8 cellular contexts compared by ENCODE assay signal in genomic region chr11:123429851-123430735, GRCh38. TPM values are rescaled to one million over a fixed set of nuclear protein-coding genes. Genes with fewer than 3 reads are reported as not detected.
DNase-seq lines count a peak whose midpoint lies in the region; ATAC-seq and TF ChIP-seq lines count a peak whose summit lies in the region.

Gene GRAMD1B, plus strand, starts transcription at chr11:123430269. Its CDS starts 524 bp downstream, at chr11:123430793.

- peak; percentile 31 for ATAC-seq in lung (ENCODE audit: insufficient read depth, low FRiP score)

- peak within 1 kb of the TSS; percentile 45 to 57 for H3K27ac ChIP-seq in lung (ENCODE audit: low read depth in 1 of 2, low read length in 1 of 2)

- H3K4me1 ChIP-seq in lung (ENCODE audit: control insufficient read depth in 2 of 2, insufficient read depth in 2 of 2, low read length in 2 of 2), result peaks cover 0 to 3% of the 10 kb centered on the region in 2 donors

- H3K9me3 ChIP-seq in lung (ENCODE audit: control insufficient read depth in 2 of 2, insufficient read depth in 1 of 2, low read length in 1 of 2), result peaks cover 0 to 2% of the 10 kb centered on the region in 2 donors

- TF ChIP-seq CTCF in lung (IDR thresholded peaks at IDR 0.05; ENCODE audit: control extremely low read depth, extremely low read depth), result no peak

- peaks cover 6% of the 10 kb centered on the region for H3K27me3 ChIP-seq in lung (ENCODE audit: control insufficient read depth, insufficient read depth)

- peak within 1 kb of the TSS; percentile 28 for H3K4me3 ChIP-seq in lung

- WGBS in lung, 2 donors, result 3% methylated on average over 28 to 58 of the region's 58 CpGs

- H3K36me3 ChIP-seq in lung (ENCODE audit: control insufficient read depth in 2 of 2, insufficient read depth in 2 of 2, low read length in 2 of 2), result no peaks in the 10 kb centered on the region

- DNase-seq in DMS114 treated with DMSO at 0.1 percent for 48 hours (lab: John Stamatoyannopoulos, UW; ENCODE audit: unreplicated experiment) (peak; percentile 15), GOT3 (lab: John Stamatoyannopoulos, UW) (peak; percentile 11), NCI-H1417 (lab: John Stamatoyannopoulos, UW) (peak; percentile 50 to 89 (median 88)), dedifferentiated amniotic fluid mesenchymal stem cell (ENCODE audit: extremely low spot score) (peak; percentile 46), lung (ENCODE audit: low spot score) (peak; percentile 34), SHP77 (lab: John Stamatoyannopoulos, UW) (no peak)
- peak; percentile 71 to 74 for DNase-seq in activated CD4-positive, alpha-beta T cell treated with anti-CD3 and anti-CD28 coated beads for 4 hours
- DNase-seq in stimulated activated CD8-positive, alpha-beta memory T cell treated with anti-CD3 and anti-CD28 coated beads, Interleukin-12 subunit alpha, Interleukin-12 subunit beta, amount 100 ng/mL, for 4 hours (ENCODE audit: low read depth), result peak; percentile 56

RNA-seq across cellular contexts. Expression of gene GRAMD1B, which starts in this region (rescaled TPM):
- 1 to 10 TPM; 4.5 to 6.0 TPM for total RNA-seq in lung
- 1 to 10 TPM; 1.4 to 2.1 TPM for polyA plus RNA-seq in lung

Comparison
In these comparisons a context has a peak if more than half of its experiments do, and no peak if none do; other contexts are left out.
1. DNase-seq: peak in DMS114 treated with DMSO at 0.1 percent for 48 hours (single experiment), GOT3 (single experiment), NCI-H1417 (3 of 3), activated CD4-positive, alpha-beta T cell treated with anti-CD3 and anti-CD28 coated beads for 4 hours (2 of 2), dedifferentiated amniotic fluid mesenchymal stem cell (single experiment), lung (single experiment) and stimulated activated CD8-positive, alpha-beta memory T cell treated with anti-CD3 and anti-CD28 coated beads, Interleukin-12 subunit alpha, Interleukin-12 subunit beta, amount 100 ng/mL, for 4 hours (single experiment); none in SHP77 (0 of 2).